In genomic region chr3:46537316-46537715, GRCh38 we compare ENCODE assay signal across 1 cellular context.
TF ChIP-seq lines count a peak whose summit lies in the region.

No MANE protein-coding gene starts in this region.

TF ChIP-seq in IMR-90, 13 proteins besides CTCF, POLR2A, EP300 and RAD21:
- TF ChIP-seq RCOR1 (IDR thresholded peaks at IDR 0.05; ENCODE audit: insufficient replicate concordance, low read length): no peak
- no peak for TF ChIP-seq FOS (IDR thresholded peaks at IDR 0.05; ENCODE audit: low read depth, low read length)
- TF ChIP-seq CEBPB (IDR thresholded peaks at IDR 0.05; ENCODE audit: low read depth, low read length): no peak
- no peak for TF ChIP-seq MAFK (IDR thresholded peaks at IDR 0.05; ENCODE audit: low read depth, low read length)
- TF ChIP-seq, protein P1, sequence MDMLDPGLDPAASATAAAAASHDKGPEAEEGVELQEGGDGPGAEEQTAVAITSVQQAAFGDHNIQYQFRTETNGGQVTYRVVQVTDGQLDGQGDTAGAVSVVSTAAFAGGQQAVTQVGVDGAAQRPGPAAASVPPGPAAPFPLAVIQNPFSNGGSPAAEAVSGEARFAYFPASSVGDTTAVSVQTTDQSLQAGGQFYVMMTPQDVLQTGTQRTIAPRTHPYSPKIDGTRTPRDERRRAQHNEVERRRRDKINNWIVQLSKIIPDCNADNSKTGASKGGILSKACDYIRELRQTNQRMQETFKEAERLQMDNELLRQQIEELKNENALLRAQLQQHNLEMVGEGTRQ (IDR thresholded peaks at IDR 0.05; ENCODE audit: low read depth, low read length): no peak
- TF ChIP-seq MXI1 (IDR thresholded peaks at IDR 0.05; ENCODE audit: borderline replicate concordance, low read depth, low read length): no peak
- no peak for TF ChIP-seq SMC3 (IDR thresholded peaks at IDR 0.05; ENCODE audit: low read depth, low read length)
- no peak for TF ChIP-seq BHLHE40 (IDR thresholded peaks at IDR 0.05; ENCODE audit: low read depth, low read length)
- TF ChIP-seq NFE2L2 (IDR thresholded peaks at IDR 0.05; ENCODE audit: low read depth, low read length): no peak
- TF ChIP-seq RFX5 (IDR thresholded peaks at IDR 0.05; ENCODE audit: low read depth, low read length): no peak
- TF ChIP-seq MAZ (IDR thresholded peaks at IDR 0.05; ENCODE audit: borderline replicate concordance, low read depth, low read length): no peak
- TF ChIP-seq ELK1 (IDR thresholded peaks at IDR 0.05; ENCODE audit: borderline replicate concordance, low read depth, low read length): no peak
